ENCODE assay signal across 16 cellular contexts in the genomic region with DNA sequence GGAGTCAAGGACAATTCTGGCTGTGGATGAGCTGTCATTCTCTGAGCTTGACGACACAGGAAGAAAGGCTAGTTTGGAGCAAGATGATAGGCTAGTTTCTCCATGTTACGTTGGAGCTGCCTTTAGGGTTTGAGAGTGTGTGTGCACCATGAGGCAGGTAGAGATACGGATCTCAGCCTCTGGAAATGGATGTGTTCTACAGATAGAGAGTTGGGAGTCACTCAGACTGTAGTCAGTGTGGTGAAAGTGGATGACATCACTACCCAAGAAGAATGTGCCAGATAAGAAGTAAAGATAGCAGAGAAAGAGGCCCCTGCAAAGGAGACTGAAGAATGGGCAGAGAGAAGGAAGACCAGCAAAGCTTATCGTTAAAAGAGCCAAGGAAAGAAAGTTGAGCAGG. TPM values are rescaled to one million over a fixed set of nuclear protein-coding genes. Genes with fewer than 3 reads are reported as not detected.
DNase-seq lines count a peak whose midpoint lies in the region; ATAC-seq, FAIRE-seq and TF ChIP-seq lines count a peak whose summit lies in the region.
"Had no signal": no experiment of that assay in that cellular context is flagged by ENCODE, and none has a peak within 500 bp of the region (broad histone marks: within the 10 kb centered on the region; RNA-seq: fewer than 3 reads in every experiment).

No MANE protein-coding gene starts in this region.

- H3K4me3 ChIP-seq in astrocyte (ENCODE audit: insufficient read depth, low read depth, low read length), result no peak overlapping the region
- H3K4me3 ChIP-seq: Peyer's patch had no signal

- H3K4me1 Mint-ChIP-seq in astrocyte (ENCODE audit: low read depth, unreplicated experiment), result peaks cover 27% of the 10 kb centered on the region
- no peaks in the 10 kb centered on the region for H3K4me1 Mint-ChIP-seq in activated CD8-positive, alpha-beta T cell treated with anti-CD3 and anti-CD28 coated beads, Interleukin-2, amount 10 ng/mL, durations not matched to agents 7 days and 5 days (ENCODE audit: low read depth)
- H3K4me1 Mint-ChIP-seq: IgD-negative memory B cell had no signal

- no peaks in the 10 kb centered on the region for H3K27me3 Mint-ChIP-seq in astrocyte (ENCODE audit: low read depth, unreplicated experiment)
- H3K27me3 Mint-ChIP-seq in activated CD8-positive, alpha-beta T cell treated with anti-CD3 and anti-CD28 coated beads, Interleukin-2, amount 10 ng/mL, durations not matched to agents 7 days and 5 days (ENCODE audit: low read depth), result no peaks in the 10 kb centered on the region
- H3K27me3 Mint-ChIP-seq: IgD-negative memory B cell had no signal

- no peak for ATAC-seq in activated CD8-positive, alpha-beta T cell treated with anti-CD3 and anti-CD28 coated beads, Interleukin-2, amount 10 ng/mL, durations not matched to agents 7 days and 5 days
- ATAC-seq in GM18520 (IDR thresholded peaks at IDR 0.05; ENCODE audit: unreplicated experiment), result no peak

- no peak overlapping the region for H3K4me2 ChIP-seq in astrocyte (ENCODE audit: low read length)

- no peak overlapping the region for H3K4me3 Mint-ChIP-seq in astrocyte (ENCODE audit: unreplicated experiment)
- H3K4me3 Mint-ChIP-seq in activated CD8-positive, alpha-beta T cell treated with anti-CD3 and anti-CD28 coated beads, Interleukin-2, amount 10 ng/mL, durations not matched to agents 7 days and 5 days, result no peak overlapping the region
- H3K4me3 Mint-ChIP-seq: IgD-negative memory B cell had no signal

- TF ChIP-seq CTCF in astrocyte (IDR thresholded peaks at IDR 0.05; ENCODE audit: insufficient read depth, low read depth, low read length), result no peak

- H2AFZ ChIP-seq in astrocyte (ENCODE audit: low read depth, low read length), result no peak overlapping the region

- H3K9ac ChIP-seq in astrocyte (ENCODE audit: low read length), result no peak overlapping the region

- no peaks in the 10 kb centered on the region for H3K36me3 Mint-ChIP-seq in astrocyte (ENCODE audit: low read depth, unreplicated experiment)
- no peaks in the 10 kb centered on the region for H3K36me3 Mint-ChIP-seq in activated CD8-positive, alpha-beta T cell treated with anti-CD3 and anti-CD28 coated beads, Interleukin-2, amount 10 ng/mL, durations not matched to agents 7 days and 5 days (ENCODE audit: low read depth)
- H3K36me3 Mint-ChIP-seq: IgD-negative memory B cell had no signal

- H3K79me2 ChIP-seq in astrocyte (ENCODE audit: insufficient read depth, low read length), result no peaks in the 10 kb centered on the region

- H3K27me3 ChIP-seq in astrocyte (ENCODE audit: insufficient read depth, low read length), result no peaks in the 10 kb centered on the region
- H3K27me3 ChIP-seq: Peyer's patch had no signal

- H3K4me1 ChIP-seq in astrocyte (ENCODE audit: insufficient read depth, low read length), result no peaks in the 10 kb centered on the region
- H3K4me1 ChIP-seq: Peyer's patch had no signal

- H3K9me3 Mint-ChIP-seq in astrocyte (ENCODE audit: unreplicated experiment), result peaks cover 2% of the 10 kb centered on the region
- no peaks in the 10 kb centered on the region for H3K9me3 Mint-ChIP-seq in activated CD8-positive, alpha-beta T cell treated with anti-CD3 and anti-CD28 coated beads, Interleukin-2, amount 10 ng/mL, durations not matched to agents 7 days and 5 days (ENCODE audit: insufficient read depth)

- no peak for FAIRE-seq in astrocyte (lab: Jason Lieb, UNC)
- FAIRE-seq: H54 had no signal

- no peak overlapping the region for H3K27ac ChIP-seq in astrocyte (ENCODE audit: low read depth, low read length)
- H3K27ac ChIP-seq: Peyer's patch had no signal

- DNase-seq in A172 (ENCODE audit: low spot score), result peak; percentile 4
- DNase-seq in ELF-1 (ENCODE audit: low read depth, low spot score), result peak; percentile 30
- DNase-seq in astrocyte (ENCODE audit: low read depth), result no peak
- peak; percentile 90 for DNase-seq in islet precursor cell
- DNase-seq in activated CD8-positive, alpha-beta T cell treated with anti-CD3 and anti-CD28 coated beads, Interleukin-2, amount 10 ng/mL, durations not matched to agents 7 days and 5 days, result no peak
- no peak for DNase-seq in HuH-7.5 (ENCODE audit: low spot score)
- no peak for DNase-seq in NOMO-1 (lab: John Stamatoyannopoulos, UW; ENCODE audit: unreplicated experiment in 2 of 2)
- DNase-seq: GF-D8, NCI-H1092 treated with DMSO at 0.1 percent for 48 hours, NCI-H1694, Peyer's patch, SHP77 treated with DMSO at 0.1 percent for 48 hours had no signal

- no peaks in the 10 kb centered on the region for H3K9me3 ChIP-seq in astrocyte (ENCODE audit: insufficient read depth, low read depth, low read length)
- H3K9me3 ChIP-seq: Peyer's patch had no signal

- CTCF ChIA-PET in activated CD8-positive, alpha-beta T cell treated with anti-CD3 and anti-CD28 coated beads, Interleukin-2, amount 10 ng/mL, durations not matched to agents 7 days and 5 days (lab: Charles Lee), result no interaction called here

- no peaks in the 10 kb centered on the region for H3K36me3 ChIP-seq in astrocyte (ENCODE audit: insufficient read depth, low read length)
- H3K36me3 ChIP-seq: Peyer's patch had no signal

- peak overlapping the region; percentile 83 for H3K27ac Mint-ChIP-seq in astrocyte (ENCODE audit: unreplicated experiment)
- no peak overlapping the region for H3K27ac Mint-ChIP-seq in activated CD8-positive, alpha-beta T cell treated with anti-CD3 and anti-CD28 coated beads, Interleukin-2, amount 10 ng/mL, durations not matched to agents 7 days and 5 days

- POLR2A ChIA-PET in activated CD8-positive, alpha-beta T cell treated with anti-CD3 and anti-CD28 coated beads, Interleukin-2, amount 10 ng/mL, durations not matched to agents 7 days and 5 days (lab: Charles Lee), result no interaction called here

- no peaks in the 10 kb centered on the region for H4K20me1 ChIP-seq in astrocyte (ENCODE audit: insufficient read depth, low read length)

RNA-seq across cellular contexts. Expression of gene PNLIPRP3, which starts 42.4 kb away (rescaled TPM):
- total RNA-seq in A172 (2014; rRNA removed; shearing (Covaris generic)), result 0.22 TPM in 1 of 2 replicates, not detected in the other
- total RNA-seq in astrocyte, result not detected in 2 replicates
- not detected for total RNA-seq in activated CD8-positive, alpha-beta T cell treated with anti-CD3 and anti-CD28 coated beads, Interleukin-2, amount 10 ng/mL, durations not matched to agents 7 days and 5 days
- total RNA-seq: NCI-H460 had no signal

Comparison
In these comparisons a context has a peak if more than half of its experiments do, and no peak if none do; other contexts are left out.
1. DNase-seq: peak in A172 (single experiment), ELF-1 (single experiment) and islet precursor cell (single experiment); none in astrocyte (single experiment), activated CD8-positive, alpha-beta T cell treated with anti-CD3 and anti-CD28 coated beads, Interleukin-2, amount 10 ng/mL, durations not matched to agents 7 days and 5 days (single experiment), HuH-7.5 (single experiment) and NOMO-1 (0 of 2).